ENCODE assay signal across 1 cellular context in the genomic region with DNA sequence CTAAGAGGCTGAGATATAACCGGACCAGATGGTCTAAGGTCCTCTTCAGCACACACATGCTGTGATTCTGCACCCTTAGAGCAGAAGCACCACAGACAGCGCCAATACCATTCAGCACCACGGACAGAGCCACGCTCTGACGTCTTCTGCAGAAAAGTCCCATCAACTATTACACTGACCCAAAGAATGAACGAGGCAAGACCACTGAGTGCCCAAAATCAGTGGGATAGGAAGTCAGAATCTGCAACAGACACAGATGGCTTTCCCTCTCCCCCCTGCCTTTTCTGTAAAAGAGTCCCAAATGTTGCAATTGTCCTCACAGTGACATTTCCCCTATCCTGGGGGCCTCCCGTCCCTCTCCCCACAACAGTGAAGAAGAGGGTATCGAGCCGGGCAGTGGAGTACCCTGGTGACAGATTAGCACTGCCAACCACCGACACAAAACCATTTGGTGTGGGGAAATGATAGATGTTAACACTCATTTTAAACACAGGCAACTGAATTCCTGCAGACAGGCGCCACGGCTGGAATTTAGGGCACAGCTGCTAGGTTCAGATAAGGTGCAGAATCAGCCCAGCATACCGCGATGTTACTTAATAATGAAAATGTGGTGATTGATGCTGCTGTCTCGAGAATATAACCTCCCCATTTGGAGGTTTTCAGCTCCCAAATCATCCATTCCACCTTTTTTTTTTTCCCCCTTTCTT.
TF ChIP-seq lines count a peak whose summit lies in the region.

No MANE protein-coding gene starts in this region.

TF ChIP-seq in HepG2, 621 proteins besides CTCF, POLR2A, EP300 and RAD21 (continued from another document and continues in another):
- TF ChIP-seq NFKB2 (CRISPR knock-in tag; IDR thresholded peaks at IDR 0.05; ENCODE audit: borderline replicate concordance) (peak; percentile 99), ZFP1 (CRISPR knock-in tag; IDR thresholded peaks at IDR 0.05) (peak; percentile 99), ZNF558 (CRISPR knock-in tag; IDR thresholded peaks at IDR 0.05; ENCODE audit: borderline replicate concordance) (peak; percentile 99; the same call in 1 of the 2 replicates), SMC3 (IDR thresholded peaks at IDR 0.05; ENCODE audit: low read length) (no peak), ZNF430 (CRISPR knock-in tag; IDR thresholded peaks at IDR 0.05) (peak; percentile 99), SRY (CRISPR knock-in tag; IDR thresholded peaks at IDR 0.05) (peak; percentile 100), HNRNPL (IDR thresholded peaks at IDR 0.05; ENCODE audit: low read depth, low read length) (no peak), MEIS2 (CRISPR knock-in tag; IDR thresholded peaks at IDR 0.05) (peak; percentile 100), ZNF496 (CRISPR knock-in tag; IDR thresholded peaks at IDR 0.05; ENCODE audit: insufficient replicate concordance) (peak; percentile 23), ZNF468 (CRISPR knock-in tag; IDR thresholded peaks at IDR 0.05) (peak; percentile 99), SP5 (CRISPR knock-in tag; IDR thresholded peaks at IDR 0.05; ENCODE audit: borderline replicate concordance, low read depth) (peak; percentile 73), NPAS2 (CRISPR knock-in tag; IDR thresholded peaks at IDR 0.05; ENCODE audit: borderline replicate concordance) (peak; percentile 93; the same call in 1 of the 2 replicates), CEBPG (CRISPR knock-in tag; IDR thresholded peaks at IDR 0.05) (peak; percentile 73), RORA (CRISPR knock-in tag; IDR thresholded peaks at IDR 0.05) (no peak; the same call in 1 of the 2 replicates), SP4 (CRISPR knock-in tag; IDR thresholded peaks at IDR 0.05) (peak; percentile 94), ZNF124 (CRISPR knock-in tag; IDR thresholded peaks at IDR 0.05) (peak; percentile 100), IKZF4 (CRISPR knock-in tag; IDR thresholded peaks at IDR 0.05; ENCODE audit: borderline replicate concordance, low read depth, not compliant biosample characterization) (peak; percentile 100), GATAD1 (CRISPR knock-in tag; IDR thresholded peaks at IDR 0.05) (peak; percentile 89), ZBTB20 (CRISPR knock-in tag; IDR thresholded peaks at IDR 0.05; ENCODE audit: borderline replicate concordance, low read depth) (peak; percentile 98; the same call in 1 of the 2 replicates), PAF1 (CRISPR knock-in tag; IDR thresholded peaks at IDR 0.05) (0 out of 2 replicates have a peak, but pooled peaks have one; percentile 66), KDM5B (CRISPR knock-in tag; IDR thresholded peaks at IDR 0.05; ENCODE audit: borderline replicate concordance) (peak; percentile 96), SAFB2 (CRISPR knock-in tag; IDR thresholded peaks at IDR 0.05; ENCODE audit: borderline replicate concordance, low read depth) (peak; percentile 98), ZNF563 (CRISPR knock-in tag; IDR thresholded peaks at IDR 0.05) (peak; percentile 99), EEA1 (CRISPR knock-in tag; IDR thresholded peaks at IDR 0.05; ENCODE audit: borderline replicate concordance) (peak; percentile 100), SIN3A (IDR thresholded peaks at IDR 0.05; ENCODE audit: borderline replicate concordance, low read depth, low read length) (peak; percentile 99), ZNF121 (CRISPR knock-in tag; IDR thresholded peaks at IDR 0.05) (peak; percentile 59; the same call in 1 of the 2 replicates), SETDB1 (CRISPR knock-in tag; IDR thresholded peaks at IDR 0.05; ENCODE audit: borderline replicate concordance) (no peak; the same call in 1 of the 2 replicates), ZNF556 (CRISPR knock-in tag; IDR thresholded peaks at IDR 0.05; ENCODE audit: borderline replicate concordance) (peak; percentile 83; the same call in 1 of the 2 replicates)
- TF ChIP-seq, protein P1, sequence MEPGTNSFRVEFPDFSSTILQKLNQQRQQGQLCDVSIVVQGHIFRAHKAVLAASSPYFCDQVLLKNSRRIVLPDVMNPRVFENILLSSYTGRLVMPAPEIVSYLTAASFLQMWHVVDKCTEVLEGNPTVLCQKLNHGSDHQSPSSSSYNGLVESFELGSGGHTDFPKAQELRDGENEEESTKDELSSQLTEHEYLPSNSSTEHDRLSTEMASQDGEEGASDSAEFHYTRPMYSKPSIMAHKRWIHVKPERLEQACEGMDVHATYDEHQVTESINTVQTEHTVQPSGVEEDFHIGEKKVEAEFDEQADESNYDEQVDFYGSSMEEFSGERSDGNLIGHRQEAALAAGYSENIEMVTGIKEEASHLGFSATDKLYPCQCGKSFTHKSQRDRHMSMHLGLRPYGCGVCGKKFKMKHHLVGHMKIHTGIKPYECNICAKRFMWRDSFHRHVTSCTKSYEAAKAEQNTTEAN (CRISPR knock-in tag; conservative IDR thresholded peaks at IDR 0.05): peak; percentile 99
- TF ChIP-seq, protein P2, sequence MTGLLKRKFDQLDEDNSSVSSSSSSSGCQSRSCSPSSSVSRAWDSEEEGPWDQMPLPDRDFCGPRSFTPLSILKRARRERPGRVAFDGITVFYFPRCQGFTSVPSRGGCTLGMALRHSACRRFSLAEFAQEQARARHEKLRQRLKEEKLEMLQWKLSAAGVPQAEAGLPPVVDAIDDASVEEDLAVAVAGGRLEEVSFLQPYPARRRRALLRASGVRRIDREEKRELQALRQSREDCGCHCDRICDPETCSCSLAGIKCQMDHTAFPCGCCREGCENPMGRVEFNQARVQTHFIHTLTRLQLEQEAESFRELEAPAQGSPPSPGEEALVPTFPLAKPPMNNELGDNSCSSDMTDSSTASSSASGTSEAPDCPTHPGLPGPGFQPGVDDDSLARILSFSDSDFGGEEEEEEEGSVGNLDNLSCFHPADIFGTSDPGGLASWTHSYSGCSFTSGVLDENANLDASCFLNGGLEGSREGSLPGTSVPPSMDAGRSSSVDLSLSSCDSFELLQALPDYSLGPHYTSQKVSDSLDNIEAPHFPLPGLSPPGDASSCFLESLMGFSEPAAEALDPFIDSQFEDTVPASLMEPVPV (CRISPR knock-in tag; IDR thresholded peaks at IDR 0.05): peak; percentile 92; the same call in 1 of the 2 replicates
- TF ChIP-seq, protein P3, sequence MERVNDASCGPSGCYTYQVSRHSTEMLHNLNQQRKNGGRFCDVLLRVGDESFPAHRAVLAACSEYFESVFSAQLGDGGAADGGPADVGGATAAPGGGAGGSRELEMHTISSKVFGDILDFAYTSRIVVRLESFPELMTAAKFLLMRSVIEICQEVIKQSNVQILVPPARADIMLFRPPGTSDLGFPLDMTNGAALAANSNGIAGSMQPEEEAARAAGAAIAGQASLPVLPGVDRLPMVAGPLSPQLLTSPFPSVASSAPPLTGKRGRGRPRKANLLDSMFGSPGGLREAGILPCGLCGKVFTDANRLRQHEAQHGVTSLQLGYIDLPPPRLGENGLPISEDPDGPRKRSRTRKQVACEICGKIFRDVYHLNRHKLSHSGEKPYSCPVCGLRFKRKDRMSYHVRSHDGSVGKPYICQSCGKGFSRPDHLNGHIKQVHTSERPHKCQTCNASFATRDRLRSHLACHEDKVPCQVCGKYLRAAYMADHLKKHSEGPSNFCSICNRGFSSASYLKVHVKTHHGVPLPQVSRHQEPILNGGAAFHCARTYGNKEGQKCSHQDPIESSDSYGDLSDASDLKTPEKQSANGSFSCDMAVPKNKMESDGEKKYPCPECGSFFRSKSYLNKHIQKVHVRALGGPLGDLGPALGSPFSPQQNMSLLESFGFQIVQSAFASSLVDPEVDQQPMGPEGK (CRISPR knock-in tag; IDR thresholded peaks at IDR 0.05): peak; percentile 95
- TF ChIP-seq, protein P4, sequence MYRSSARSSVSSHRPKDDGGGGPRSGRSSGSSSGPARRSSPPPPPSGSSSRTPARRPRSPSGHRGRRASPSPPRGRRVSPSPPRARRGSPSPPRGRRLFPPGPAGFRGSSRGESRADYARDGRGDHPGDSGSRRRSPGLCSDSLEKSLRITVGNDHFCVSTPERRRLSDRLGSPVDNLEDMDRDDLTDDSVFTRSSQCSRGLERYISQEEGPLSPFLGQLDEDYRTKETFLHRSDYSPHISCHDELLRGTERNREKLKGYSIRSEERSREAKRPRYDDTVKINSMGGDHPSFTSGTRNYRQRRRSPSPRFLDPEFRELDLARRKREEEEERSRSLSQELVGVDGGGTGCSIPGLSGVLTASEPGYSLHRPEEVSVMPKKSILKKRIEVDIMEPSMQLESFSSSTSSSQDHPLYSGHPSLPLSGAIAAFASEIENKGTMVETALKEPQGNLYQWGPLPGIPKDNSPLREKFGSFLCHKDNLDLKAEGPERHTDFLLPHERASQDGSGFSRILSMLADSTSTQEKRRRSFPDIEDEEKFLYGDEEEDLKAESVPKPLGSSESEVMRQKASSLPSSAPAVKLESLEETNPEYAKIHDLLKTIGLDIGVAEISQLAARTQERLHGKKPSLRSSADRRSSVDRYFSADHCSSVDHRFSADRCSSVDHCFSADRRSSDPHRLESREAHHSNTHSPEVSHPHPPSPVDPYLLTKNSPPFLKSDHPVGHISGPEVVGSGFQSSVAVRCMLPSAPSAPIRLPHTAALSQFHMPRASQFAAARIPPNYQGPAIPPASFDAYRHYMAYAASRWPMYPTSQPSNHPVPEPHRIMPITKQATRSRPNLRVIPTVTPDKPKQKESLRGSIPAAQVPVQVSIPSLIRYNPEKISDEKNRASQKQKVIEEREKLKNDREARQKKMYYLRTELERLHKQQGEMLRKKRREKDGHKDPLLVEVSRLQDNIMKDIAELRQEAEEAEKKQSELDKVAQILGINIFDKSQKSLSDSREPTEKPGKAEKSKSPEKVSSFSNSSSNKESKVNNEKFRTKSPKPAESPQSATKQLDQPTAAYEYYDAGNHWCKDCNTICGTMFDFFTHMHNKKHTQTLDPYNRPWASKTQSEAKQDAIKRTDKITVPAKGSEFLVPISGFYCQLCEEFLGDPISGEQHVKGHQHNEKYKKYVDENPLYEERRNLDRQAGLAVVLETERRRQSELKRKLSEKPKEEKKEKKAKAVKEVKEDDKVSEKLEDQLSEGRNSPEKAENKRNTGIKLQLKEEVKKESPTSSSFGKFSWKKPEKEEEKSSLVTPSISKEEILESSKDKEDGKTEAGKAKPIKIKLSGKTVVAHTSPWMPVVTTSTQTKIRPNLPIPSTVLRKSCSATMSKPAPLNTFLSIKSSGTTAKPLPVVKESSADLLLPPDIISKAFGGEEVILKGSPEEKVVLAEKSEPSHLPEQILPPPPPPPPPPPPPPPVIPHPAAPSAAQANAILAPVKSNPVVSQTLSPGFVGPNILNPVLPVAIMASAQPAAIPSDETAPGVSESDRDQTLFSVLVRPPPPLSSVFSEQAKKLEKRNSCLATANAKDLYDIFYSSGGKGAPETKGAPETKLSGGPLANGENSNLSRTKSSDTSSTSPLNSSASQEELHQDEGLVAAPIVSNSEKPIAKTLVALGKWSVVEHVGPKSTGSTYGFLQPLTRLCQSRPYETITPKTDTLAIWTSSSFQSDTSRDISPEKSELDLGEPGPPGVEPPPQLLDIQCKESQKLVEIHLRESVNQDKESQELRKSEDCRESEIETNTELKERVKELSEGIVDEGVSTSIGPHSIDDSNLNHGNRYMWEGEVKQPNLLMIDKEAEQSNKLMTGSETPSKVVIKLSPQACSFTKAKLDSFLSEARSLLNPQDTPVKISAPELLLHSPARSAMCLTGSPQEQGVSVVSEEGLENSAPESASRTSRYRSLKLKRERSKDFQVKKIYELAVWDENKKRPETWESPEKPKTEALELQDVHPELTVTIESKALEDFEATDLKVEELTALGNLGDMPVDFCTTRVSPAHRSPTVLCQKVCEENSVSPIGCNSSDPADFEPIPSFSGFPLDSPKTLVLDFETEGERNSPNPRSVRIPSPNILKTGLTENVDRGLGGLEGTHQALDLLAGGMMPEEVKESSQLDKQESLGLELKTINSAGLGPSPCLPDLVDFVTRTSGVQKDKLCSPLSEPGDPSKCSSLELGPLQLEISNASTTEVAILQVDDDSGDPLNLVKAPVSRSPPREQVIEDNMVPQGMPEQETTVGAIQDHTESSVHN (CRISPR knock-in tag; IDR thresholded peaks at IDR 0.05): peak; percentile 97; the same call in 1 of the 2 replicates
- TF ChIP-seq, protein P5, sequence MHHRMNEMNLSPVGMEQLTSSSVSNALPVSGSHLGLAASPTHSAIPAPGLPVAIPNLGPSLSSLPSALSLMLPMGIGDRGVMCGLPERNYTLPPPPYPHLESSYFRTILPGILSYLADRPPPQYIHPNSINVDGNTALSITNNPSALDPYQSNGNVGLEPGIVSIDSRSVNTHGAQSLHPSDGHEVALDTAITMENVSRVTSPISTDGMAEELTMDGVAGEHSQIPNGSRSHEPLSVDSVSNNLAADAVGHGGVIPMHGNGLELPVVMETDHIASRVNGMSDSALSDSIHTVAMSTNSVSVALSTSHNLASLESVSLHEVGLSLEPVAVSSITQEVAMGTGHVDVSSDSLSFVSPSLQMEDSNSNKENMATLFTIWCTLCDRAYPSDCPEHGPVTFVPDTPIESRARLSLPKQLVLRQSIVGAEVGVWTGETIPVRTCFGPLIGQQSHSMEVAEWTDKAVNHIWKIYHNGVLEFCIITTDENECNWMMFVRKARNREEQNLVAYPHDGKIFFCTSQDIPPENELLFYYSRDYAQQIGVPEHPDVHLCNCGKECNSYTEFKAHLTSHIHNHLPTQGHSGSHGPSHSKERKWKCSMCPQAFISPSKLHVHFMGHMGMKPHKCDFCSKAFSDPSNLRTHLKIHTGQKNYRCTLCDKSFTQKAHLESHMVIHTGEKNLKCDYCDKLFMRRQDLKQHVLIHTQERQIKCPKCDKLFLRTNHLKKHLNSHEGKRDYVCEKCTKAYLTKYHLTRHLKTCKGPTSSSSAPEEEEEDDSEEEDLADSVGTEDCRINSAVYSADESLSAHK (CRISPR knock-in tag; IDR thresholded peaks at IDR 0.05; ENCODE audit: borderline replicate concordance): peak; percentile 98
- TF ChIP-seq, protein P6, sequence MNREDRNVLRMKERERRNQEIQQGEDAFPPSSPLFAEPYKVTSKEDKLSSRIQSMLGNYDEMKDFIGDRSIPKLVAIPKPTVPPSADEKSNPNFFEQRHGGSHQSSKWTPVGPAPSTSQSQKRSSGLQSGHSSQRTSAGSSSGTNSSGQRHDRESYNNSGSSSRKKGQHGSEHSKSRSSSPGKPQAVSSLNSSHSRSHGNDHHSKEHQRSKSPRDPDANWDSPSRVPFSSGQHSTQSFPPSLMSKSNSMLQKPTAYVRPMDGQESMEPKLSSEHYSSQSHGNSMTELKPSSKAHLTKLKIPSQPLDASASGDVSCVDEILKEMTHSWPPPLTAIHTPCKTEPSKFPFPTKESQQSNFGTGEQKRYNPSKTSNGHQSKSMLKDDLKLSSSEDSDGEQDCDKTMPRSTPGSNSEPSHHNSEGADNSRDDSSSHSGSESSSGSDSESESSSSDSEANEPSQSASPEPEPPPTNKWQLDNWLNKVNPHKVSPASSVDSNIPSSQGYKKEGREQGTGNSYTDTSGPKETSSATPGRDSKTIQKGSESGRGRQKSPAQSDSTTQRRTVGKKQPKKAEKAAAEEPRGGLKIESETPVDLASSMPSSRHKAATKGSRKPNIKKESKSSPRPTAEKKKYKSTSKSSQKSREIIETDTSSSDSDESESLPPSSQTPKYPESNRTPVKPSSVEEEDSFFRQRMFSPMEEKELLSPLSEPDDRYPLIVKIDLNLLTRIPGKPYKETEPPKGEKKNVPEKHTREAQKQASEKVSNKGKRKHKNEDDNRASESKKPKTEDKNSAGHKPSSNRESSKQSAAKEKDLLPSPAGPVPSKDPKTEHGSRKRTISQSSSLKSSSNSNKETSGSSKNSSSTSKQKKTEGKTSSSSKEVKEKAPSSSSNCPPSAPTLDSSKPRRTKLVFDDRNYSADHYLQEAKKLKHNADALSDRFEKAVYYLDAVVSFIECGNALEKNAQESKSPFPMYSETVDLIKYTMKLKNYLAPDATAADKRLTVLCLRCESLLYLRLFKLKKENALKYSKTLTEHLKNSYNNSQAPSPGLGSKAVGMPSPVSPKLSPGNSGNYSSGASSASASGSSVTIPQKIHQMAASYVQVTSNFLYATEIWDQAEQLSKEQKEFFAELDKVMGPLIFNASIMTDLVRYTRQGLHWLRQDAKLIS (CRISPR knock-in tag; IDR thresholded peaks at IDR 0.05): peak; percentile 97
